In genomic region chr6:38806833-38807232, GRCh38 we compare ENCODE assay signal across 17 cellular contexts.
DNase-seq lines count a peak whose midpoint lies in the region; ATAC-seq and TF ChIP-seq lines count a peak whose summit lies in the region.
"Had no signal": no experiment of that assay in that cellular context is flagged by ENCODE, and none has a peak within 500 bp of the region (broad histone marks: within the 10 kb centered on the region; RNA-seq: fewer than 3 reads in every experiment).

No MANE protein-coding gene starts in this region.

- H3K27me3 ChIP-seq in left lung: no peaks in the 10 kb centered on the region
- H3K27me3 ChIP-seq in Karpas-422 (ENCODE audit: low read length): no peaks in the 10 kb centered on the region

- H3K27ac ChIP-seq in HEK293 (ENCODE audit: extremely low read depth, low read depth, low read length) (no peak overlapping the region), VCaP (peak overlapping the region; percentile 81; the same call in 1 of the 2 replicates), left lung (no peak overlapping the region), Karpas-422 (ENCODE audit: low read length) (no peak overlapping the region)
- H3K27ac ChIP-seq: GM23248 had no signal

- H3K36me3 ChIP-seq in HEK293 (ENCODE audit: control insufficient read depth in 2 of 2, insufficient read depth in 1 of 2, low read length in 2 of 2): no peaks in the 10 kb centered on the region
- H3K36me3 ChIP-seq in left lung: no peaks in the 10 kb centered on the region
- H3K36me3 ChIP-seq in Karpas-422 (ENCODE audit: insufficient read depth, low read length): no peaks in the 10 kb centered on the region

- H4K20me1 ChIP-seq in Karpas-422 (ENCODE audit: insufficient read depth, low read depth, low read length): no peaks in the 10 kb centered on the region

- ATAC-seq in left lung (no peak), left lobe of liver (no peak)

- peaks cover 15% of the 10 kb centered on the region for H3K4me1 Mint-ChIP-seq in Calu3 (ENCODE audit: low read depth, unreplicated experiment)
- peaks cover 20% of the 10 kb centered on the region for H3K4me1 Mint-ChIP-seq in glutamatergic neuron (ENCODE audit: low read depth, unreplicated experiment)
- H3K4me1 Mint-ChIP-seq: CD4-positive, alpha-beta memory T cell had no signal

- CTCF ChIA-PET in Calu3 (lab: Charles Lee): interaction anchor here (0.9 kb wide), 1 partner anchor 10 kb away, joined by 3 read pairs; no protein-coding TSS in a partner anchor
- CTCF ChIA-PET in HEK293 (lab: Yijun Ruan, JAX): interaction anchor here (0.8 kb wide), 1 partner anchor 106 kb away, joined by 3 read pairs; no protein-coding TSS in a partner anchor

- DNase-seq in Calu3: peak; percentile 47
- no peak for DNase-seq in glutamatergic neuron
- no peak for DNase-seq in cerebellum (ENCODE audit: low spot score)
- DNase-seq in left lung: no peak
- no peak for DNase-seq in Karpas-422
- no peak for DNase-seq in left lobe of liver (ENCODE audit: low spot score)
- DNase-seq: C1 segment of cervical spinal cord; CD4-positive, alpha-beta memory T cell; COR-L47; DMS153; EL; GDM1; GM23248; HCEC 1CT had no signal

- H3K9me3 Mint-ChIP-seq in Calu3 (ENCODE audit: low read depth, unreplicated experiment): no peaks in the 10 kb centered on the region
- no peaks in the 10 kb centered on the region for H3K9me3 Mint-ChIP-seq in glutamatergic neuron (ENCODE audit: unreplicated experiment)

- H3K4me2 ChIP-seq in Karpas-422 (ENCODE audit: low read depth, low read length, poor library complexity, severe bottlenecking): no peak overlapping the region

- no peak overlapping the region for H3K4me3 ChIP-seq in HEK293 (ENCODE audit: low read depth, low read length)
- no peak overlapping the region for H3K4me3 ChIP-seq in left lung
- H3K4me3 ChIP-seq in Karpas-422 (ENCODE audit: low read length): no peak overlapping the region
- H3K4me3 ChIP-seq: GM12878, GM23248 had no signal

- no peak overlapping the region for H2AFZ ChIP-seq in Karpas-422 (ENCODE audit: low read length)
- H2AFZ ChIP-seq: GM23248 had no signal

- H3K36me3 Mint-ChIP-seq in Calu3 (ENCODE audit: insufficient read depth, unreplicated experiment) (no peaks in the 10 kb centered on the region), glutamatergic neuron (ENCODE audit: unreplicated experiment) (no peaks in the 10 kb centered on the region)
- H3K36me3 Mint-ChIP-seq: CD4-positive, alpha-beta memory T cell had no signal

- no peak overlapping the region for H3K9ac ChIP-seq in Karpas-422 (ENCODE audit: low read length)
- H3K9ac ChIP-seq: GM23248 had no signal

- no peaks in the 10 kb centered on the region for H3K9me3 ChIP-seq in HEK293 (ENCODE audit: control insufficient read depth, insufficient read depth, low read depth, low read length)
- no peaks in the 10 kb centered on the region for H3K9me3 ChIP-seq in left lung
- H3K9me3 ChIP-seq in Karpas-422 (ENCODE audit: low read length): no peaks in the 10 kb centered on the region

- intact Hi-C loops in Calu3 (cut with micrococcal nuclease; ENCODE audit: unreplicated experiment): loop anchor here (5.0 kb wide), 1 partner anchor 125 kb away; no protein-coding TSS in a partner anchor
- intact Hi-C loops in left lung (cut with DNase I): no loop called here

- TF ChIP-seq CTCF in Calu3 (IDR thresholded peaks at IDR 0.05; ENCODE audit: unreplicated experiment) (no peak), HEK293 (tag by site-specific recombination; IDR thresholded peaks at IDR 0.05) (no peak), VCaP (conservative IDR thresholded peaks at IDR 0.05) (no peak), glutamatergic neuron (IDR thresholded peaks at IDR 0.05; ENCODE audit: partially characterized antibody, unreplicated experiment) (no peak), left lung (IDR thresholded peaks at IDR 0.05) (no peak)

- H3K4me1 ChIP-seq in HEK293 (ENCODE audit: control insufficient read depth, insufficient read depth, low read length) (no peaks in the 10 kb centered on the region), left lung (no peaks in the 10 kb centered on the region), Karpas-422 (ENCODE audit: low read length) (peaks cover 8% of the 10 kb centered on the region)

- H3K9me2 ChIP-seq in Karpas-422 (replicated peaks; ENCODE audit: insufficient read depth, low read length): no peaks in the 10 kb centered on the region

- H3K27me3 Mint-ChIP-seq in Calu3 (ENCODE audit: unreplicated experiment) (peaks cover 7% of the 10 kb centered on the region), glutamatergic neuron (ENCODE audit: unreplicated experiment) (peaks cover 3% of the 10 kb centered on the region)

- H3K27ac Mint-ChIP-seq in Calu3 (ENCODE audit: unreplicated experiment) (no peak overlapping the region), glutamatergic neuron (ENCODE audit: unreplicated experiment) (peak overlapping the region; percentile 48)
- H3K27ac Mint-ChIP-seq: CD4-positive, alpha-beta memory T cell had no signal

- POLR2A ChIA-PET in HEK293 (lab: Yijun Ruan, JAX): interaction anchor here (0.6 kb wide), 1 partner anchor 12 kb away, joined by 3 read pairs; no protein-coding TSS in a partner anchor

- H3K4me3 Mint-ChIP-seq in Calu3 (ENCODE audit: low read depth, unreplicated experiment): no peak overlapping the region
- peak overlapping the region; percentile 55 for H3K4me3 Mint-ChIP-seq in glutamatergic neuron (ENCODE audit: unreplicated experiment)
- H3K4me3 Mint-ChIP-seq: CD4-positive, alpha-beta memory T cell had no signal

- BruUV-seq in Calu3 (replicated peaks; lab: Mats Ljungman, UMichigan): no TSS peak

- no peaks in the 10 kb centered on the region for H3K79me2 ChIP-seq in Karpas-422 (ENCODE audit: low read length)

TF ChIP-seq in HEK293, 187 proteins besides CTCF, POLR2A, EP300 and RAD21 (continues in another document):
- TF ChIP-seq, protein P1, sequence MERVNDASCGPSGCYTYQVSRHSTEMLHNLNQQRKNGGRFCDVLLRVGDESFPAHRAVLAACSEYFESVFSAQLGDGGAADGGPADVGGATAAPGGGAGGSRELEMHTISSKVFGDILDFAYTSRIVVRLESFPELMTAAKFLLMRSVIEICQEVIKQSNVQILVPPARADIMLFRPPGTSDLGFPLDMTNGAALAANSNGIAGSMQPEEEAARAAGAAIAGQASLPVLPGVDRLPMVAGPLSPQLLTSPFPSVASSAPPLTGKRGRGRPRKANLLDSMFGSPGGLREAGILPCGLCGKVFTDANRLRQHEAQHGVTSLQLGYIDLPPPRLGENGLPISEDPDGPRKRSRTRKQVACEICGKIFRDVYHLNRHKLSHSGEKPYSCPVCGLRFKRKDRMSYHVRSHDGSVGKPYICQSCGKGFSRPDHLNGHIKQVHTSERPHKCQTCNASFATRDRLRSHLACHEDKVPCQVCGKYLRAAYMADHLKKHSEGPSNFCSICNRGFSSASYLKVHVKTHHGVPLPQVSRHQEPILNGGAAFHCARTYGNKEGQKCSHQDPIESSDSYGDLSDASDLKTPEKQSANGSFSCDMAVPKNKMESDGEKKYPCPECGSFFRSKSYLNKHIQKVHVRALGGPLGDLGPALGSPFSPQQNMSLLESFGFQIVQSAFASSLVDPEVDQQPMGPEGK (tag by site-specific recombination; IDR thresholded peaks at IDR 0.05): no peak
- peak; percentile 79; the same call in 1 of the 2 replicates for TF ChIP-seq ZFP69B (tag by site-specific recombination; IDR thresholded peaks at IDR 0.05)
- TF ChIP-seq HOXA7 (CRISPR knock-in tag; IDR thresholded peaks at IDR 0.05; ENCODE audit: borderline replicate concordance): no peak
- TF ChIP-seq, protein P2, sequence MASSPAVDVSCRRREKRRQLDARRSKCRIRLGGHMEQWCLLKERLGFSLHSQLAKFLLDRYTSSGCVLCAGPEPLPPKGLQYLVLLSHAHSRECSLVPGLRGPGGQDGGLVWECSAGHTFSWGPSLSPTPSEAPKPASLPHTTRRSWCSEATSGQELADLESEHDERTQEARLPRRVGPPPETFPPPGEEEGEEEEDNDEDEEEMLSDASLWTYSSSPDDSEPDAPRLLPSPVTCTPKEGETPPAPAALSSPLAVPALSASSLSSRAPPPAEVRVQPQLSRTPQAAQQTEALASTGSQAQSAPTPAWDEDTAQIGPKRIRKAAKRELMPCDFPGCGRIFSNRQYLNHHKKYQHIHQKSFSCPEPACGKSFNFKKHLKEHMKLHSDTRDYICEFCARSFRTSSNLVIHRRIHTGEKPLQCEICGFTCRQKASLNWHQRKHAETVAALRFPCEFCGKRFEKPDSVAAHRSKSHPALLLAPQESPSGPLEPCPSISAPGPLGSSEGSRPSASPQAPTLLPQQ (tag by site-specific recombination; IDR thresholded peaks at IDR 0.05): peak; percentile 75
- no peak for TF ChIP-seq ZFP37 (tag by site-specific recombination; IDR thresholded peaks at IDR 0.05)
- TF ChIP-seq ZNF629 (tag by site-specific recombination; IDR thresholded peaks at IDR 0.05): no peak
- TF ChIP-seq, protein P3, sequence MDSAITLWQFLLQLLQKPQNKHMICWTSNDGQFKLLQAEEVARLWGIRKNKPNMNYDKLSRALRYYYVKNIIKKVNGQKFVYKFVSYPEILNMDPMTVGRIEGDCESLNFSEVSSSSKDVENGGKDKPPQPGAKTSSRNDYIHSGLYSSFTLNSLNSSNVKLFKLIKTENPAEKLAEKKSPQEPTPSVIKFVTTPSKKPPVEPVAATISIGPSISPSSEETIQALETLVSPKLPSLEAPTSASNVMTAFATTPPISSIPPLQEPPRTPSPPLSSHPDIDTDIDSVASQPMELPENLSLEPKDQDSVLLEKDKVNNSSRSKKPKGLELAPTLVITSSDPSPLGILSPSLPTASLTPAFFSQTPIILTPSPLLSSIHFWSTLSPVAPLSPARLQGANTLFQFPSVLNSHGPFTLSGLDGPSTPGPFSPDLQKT (IDR thresholded peaks at IDR 0.05; ENCODE audit: borderline replicate concordance, low read depth, low read length): no peak
- TF ChIP-seq ZNF266 (tag by site-specific recombination; IDR thresholded peaks at IDR 0.05; ENCODE audit: low read depth): no peak
- no peak for TF ChIP-seq ZNF324 (tag by site-specific recombination; IDR thresholded peaks at IDR 0.05)
- no peak for TF ChIP-seq ZNF513 (tag by site-specific recombination; IDR thresholded peaks at IDR 0.05)
- TF ChIP-seq ZBTB17 (tag by site-specific recombination; IDR thresholded peaks at IDR 0.05): no peak
- TF ChIP-seq ZNF510 (tag by site-specific recombination; IDR thresholded peaks at IDR 0.05; ENCODE audit: insufficient replicate concordance): no peak
- TF ChIP-seq ZNF843 (tag by site-specific recombination; IDR thresholded peaks at IDR 0.05): no peak
